In the genomic region with DNA sequence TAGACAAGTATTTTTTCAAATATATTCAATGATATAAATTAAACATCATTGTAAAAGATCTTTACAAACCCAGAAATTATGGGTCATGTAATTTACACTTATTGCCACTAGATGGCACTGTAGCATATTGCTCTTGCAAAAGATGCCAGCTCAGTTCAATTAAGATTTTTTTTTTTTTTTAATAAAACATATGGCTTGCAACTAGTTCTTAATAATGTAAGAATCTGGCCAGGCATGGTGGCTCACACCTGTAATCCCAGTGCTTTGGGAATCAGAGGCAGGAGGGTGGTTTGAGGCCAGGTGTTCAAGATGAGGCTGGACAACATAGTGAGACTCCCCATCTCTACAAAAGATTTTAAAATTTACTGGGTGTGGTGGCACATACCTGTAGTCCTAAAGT, we compare ENCODE assay signal across 8 cellular contexts. TPM values are rescaled to one million over a fixed set of nuclear protein-coding genes. Genes with fewer than 3 reads are reported as not detected.
A peak's percentile ranks its signal among the peaks of the same experiment; 100 is the strongest.
DNase-seq lines count a peak whose midpoint lies in the region; ATAC-seq lines count a peak whose summit lies in the region.

No MANE protein-coding gene starts in this region.

- no peaks in the 10 kb centered on the region for H3K4me1 ChIP-seq in aorta (ENCODE audit: control insufficient read depth in 1 of 2, insufficient read depth in 2 of 2, low read length in 2 of 2)

- DNase-seq in NCI-H1436 (lab: John Stamatoyannopoulos, UW) = peak; percentile 58
- DNase-seq in NCI-H1436 treated with DMSO at 0.1 percent for 48 hours (lab: John Stamatoyannopoulos, UW) = no peak
- DNase-seq in NCI-H1092 treated with DMSO at 0.1 percent for 48 hours (lab: John Stamatoyannopoulos, UW) = peak; percentile 55
- DNase-seq in amniotic stem cell (lab: John Stamatoyannopoulos, UW) = peak; percentile 21
- peak; percentile 37 for DNase-seq in kidney tubule cell (ENCODE audit: low spot score)
- no peak for DNase-seq in GDM1 (lab: John Stamatoyannopoulos, UW)
- DNase-seq in aorta = no peak

- H3K27me3 ChIP-seq in aorta (ENCODE audit: control insufficient read depth in 1 of 2, insufficient read depth in 2 of 2, low read length in 1 of 2) = no peaks in the 10 kb centered on the region

- no peaks in the 10 kb centered on the region for H3K36me3 ChIP-seq in aorta (ENCODE audit: control insufficient read depth in 1 of 2, insufficient read depth in 2 of 2, low read length in 1 of 2)

- H3K27ac ChIP-seq in aorta (ENCODE audit: low read depth in 1 of 2, low read length in 2 of 2) = no peak overlapping the region

- ATAC-seq in HG03342 (IDR thresholded peaks at IDR 0.05; ENCODE audit: unreplicated experiment) (no peak), aorta (ENCODE audit: low FRiP score) (no peak)

- H3K9me3 ChIP-seq in aorta (ENCODE audit: control insufficient read depth, low read length) = no peaks in the 10 kb centered on the region

- no peak overlapping the region for H3K4me3 ChIP-seq in aorta (ENCODE audit: low read length in 2 of 2)

- intact Hi-C loops in aorta (cut with DNase I) = loop anchor here (2.0 to 5.0 kb wide), 2 partner anchors 193 to 439 kb away; no protein-coding TSS in a partner anchor

RNA-seq across cellular contexts. Expression of a gene that starts 49.4 kb away (rescaled TPM):
- total RNA-seq in aorta = 10 to 100 TPM; 35.4 to 38.4 TPM
- 10 to 100 TPM; 14.4 to 26.5 TPM for polyA plus RNA-seq in aorta

Comparison
In these comparisons a context has a peak if more than half of its experiments do, and no peak if none do; other contexts are left out.
1. DNase-seq: peak in NCI-H1436 (single experiment), NCI-H1092 treated with DMSO at 0.1 percent for 48 hours (single experiment), amniotic stem cell (single experiment) and kidney tubule cell (single experiment); none in NCI-H1436 treated with DMSO at 0.1 percent for 48 hours (single experiment), GDM1 (single experiment) and aorta (0 of 2).